In the genomic region with DNA sequence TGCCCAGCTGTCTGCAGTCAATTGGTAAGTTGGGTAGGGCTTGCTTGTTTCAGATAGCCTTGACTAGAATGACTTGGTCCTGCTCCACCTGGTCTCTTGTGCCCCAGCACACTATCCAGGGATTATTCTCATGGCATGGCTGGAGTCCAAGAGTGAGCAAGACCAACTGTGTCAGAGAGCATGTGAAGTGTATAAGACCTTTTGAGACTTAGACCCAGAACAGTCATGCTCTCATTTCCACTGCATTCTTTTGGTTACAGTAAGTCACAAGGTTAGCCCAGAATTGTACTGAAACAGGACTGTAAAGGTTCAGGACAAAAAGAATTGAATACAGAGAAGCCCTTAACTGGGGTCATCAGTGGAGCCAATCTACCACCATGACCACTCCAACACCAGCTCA, we compare ENCODE assay signal across 29 cellular contexts.
DNase-seq lines count a peak whose midpoint lies in the region; ATAC-seq, FAIRE-seq and TF ChIP-seq lines count a peak whose summit lies in the region.
"Had no signal": no experiment of that assay in that cellular context is flagged by ENCODE, and none has a peak within 500 bp of the region (broad histone marks: within the 10 kb centered on the region; RNA-seq: fewer than 3 reads in every experiment).

No MANE protein-coding gene starts in this region.

- H3K4me1 ChIP-seq in GM23248 (ENCODE audit: insufficient read depth) (no peaks in the 10 kb centered on the region), PC-3 (ENCODE audit: insufficient read depth, low read length) (no peaks in the 10 kb centered on the region), left ventricle myocardium inferior (peaks cover 19% of the 10 kb centered on the region), uterus (no peaks in the 10 kb centered on the region)

- H3K4me2 ChIP-seq in GM23248 (ENCODE audit: unreplicated experiment) (no peak overlapping the region), PC-3 (ENCODE audit: low read length) (no peak overlapping the region)
- H3K4me2 ChIP-seq: BLaER1 had no signal

- no peak overlapping the region for H2AFZ ChIP-seq in GM23248
- no peak overlapping the region for H2AFZ ChIP-seq in PC-3 (ENCODE audit: low read length)

- DNase-seq in GM23248, result peak; percentile 26
- DNase-seq in PC-3, result peak; percentile 2
- peak; percentile 81 for DNase-seq in epithelial cell of proximal tubule (ENCODE audit: low read depth)
- peak; percentile 81 for DNase-seq in kidney tubule cell (ENCODE audit: low spot score)
- DNase-seq in HTR-8/SVneo (ENCODE audit: insufficient read length, low spot score), result no peak
- no peak for DNase-seq in left ventricle myocardium inferior
- DNase-seq in HUDEP-2 (lab: John Stamatoyannopoulos, UW; ENCODE audit: unreplicated experiment in 76 of 76), result no peak
- no peak for DNase-seq in uterus
- DNase-seq: activated CD4-positive, alpha-beta memory T cell treated with anti-CD3 and anti-CD28 coated beads, Interleukin-2, amount 10 ng/mL, durations not matched to agents 7 days and 5 days; activated CD8-positive, alpha-beta memory T cell treated with anti-CD3 and anti-CD28 coated beads, Interleukin-2, amount 50 U/mL, for 48 hours; activated naive CD4-positive, alpha-beta T cell treated with anti-CD3 and anti-CD28 coated beads, Interleukin-2, amount 50 U/mL, for 16 hours; anterior cingulate cortex; cortex of kidney; endodermal cell; esophagus squamous epithelium; kidney; NCI-H1092 treated with DMSO at 0.1 percent for 48 hours; NCI-H187 treated with DMSO at 0.1 percent for 48 hours; NCI-H226; NCI-H748 treated with DMSO at 0.1 percent for 48 hours; posterior cingulate gyrus; stimulated activated CD4-positive, alpha-beta T cell treated with anti-CD3 and anti-CD28 coated beads, Interleukin-4, amount 100 ng/mL, for 4 hours; upper lobe of right lung had no signal

- H3K9me3 ChIP-seq in GM23248 (ENCODE audit: low read depth) (no peaks in the 10 kb centered on the region), PC-3 (ENCODE audit: low read length) (no peaks in the 10 kb centered on the region), left ventricle myocardium inferior (replicated peaks) (no peaks in the 10 kb centered on the region), uterus (no peaks in the 10 kb centered on the region)
- H3K9me3 ChIP-seq: BLaER1, esophagus squamous epithelium, upper lobe of right lung had no signal

- H3K79me2 ChIP-seq in GM23248 (ENCODE audit: insufficient read depth) (no peaks in the 10 kb centered on the region), PC-3 (ENCODE audit: low read length) (no peaks in the 10 kb centered on the region)

- H3K36me3 ChIP-seq in GM23248 (ENCODE audit: low read depth) (no peaks in the 10 kb centered on the region), PC-3 (ENCODE audit: low read depth, low read length) (no peaks in the 10 kb centered on the region), left ventricle myocardium inferior (no peaks in the 10 kb centered on the region), uterus (no peaks in the 10 kb centered on the region)
- H3K36me3 ChIP-seq: BLaER1, esophagus squamous epithelium, upper lobe of right lung had no signal

- H3K9ac ChIP-seq in GM23248 (no peak overlapping the region), PC-3 (ENCODE audit: low read length) (no peak overlapping the region)
- H3K9ac ChIP-seq: BLaER1 had no signal

- TF ChIP-seq POLR2A in uterus (IDR thresholded peaks at IDR 0.05), result no peak

- no peak overlapping the region for H3K4me3 ChIP-seq in GM23248
- no peak overlapping the region for H3K4me3 ChIP-seq in PC-3 (ENCODE audit: low read length)
- H3K4me3 ChIP-seq in epithelial cell of proximal tubule (ENCODE audit: low read depth, low read length), result no peak overlapping the region
- H3K4me3 ChIP-seq in left ventricle myocardium inferior, result no peak overlapping the region
- H3K4me3 ChIP-seq in uterus, result no peak overlapping the region
- H3K4me3 ChIP-seq: BLaER1, esophagus squamous epithelium, upper lobe of right lung had no signal

- H3K9me2 ChIP-seq in GM23248 (ENCODE audit: insufficient read depth), result no peaks in the 10 kb centered on the region
- no peaks in the 10 kb centered on the region for H3K9me2 ChIP-seq in PC-3 (replicated peaks; ENCODE audit: low read length)

- intact Hi-C loops in PC-3 (cut with micrococcal nuclease) (no loop called here), left ventricle myocardium inferior (cut with micrococcal nuclease) (loop anchor here (10.0 kb wide), 1 partner anchor 804 kb away; no protein-coding TSS in a partner anchor), uterus (cut with DNase I; ENCODE audit: low total_unique reads) (no loop called here)

- in situ Hi-C loops in GM23248 (cut with MboI), result no loop called here

- H3K27ac ChIP-seq in GM23248 (no peak overlapping the region), PC-3 (ENCODE audit: low read length) (no peak overlapping the region), left ventricle myocardium inferior (replicated peaks) (no peak overlapping the region), uterus (no peak overlapping the region)
- H3K27ac ChIP-seq: BLaER1, esophagus squamous epithelium, HL-60, RWPE1, upper lobe of right lung had no signal

- H4K20me1 ChIP-seq in GM23248 (ENCODE audit: insufficient read depth) (no peaks in the 10 kb centered on the region), PC-3 (ENCODE audit: low read length) (no peaks in the 10 kb centered on the region)
- H4K20me1 ChIP-seq: BLaER1 had no signal

- H3F3A ChIP-seq in GM23248 (ENCODE audit: insufficient read depth) (no peaks in the 10 kb centered on the region), PC-3 (ENCODE audit: low read length, unreplicated experiment) (no peaks in the 10 kb centered on the region)

- POLR2A ChIA-PET in PC-3 (lab: Charles Lee; ENCODE audit: unreplicated experiment), result no interaction called here

- BruUV-seq in PC-3 (replicated peaks; lab: Mats Ljungman, UMichigan), result no TSS peak

- H3K27me3 ChIP-seq in GM23248 (replicated peaks; ENCODE audit: insufficient read depth), result peaks cover 22% of the 10 kb centered on the region; the same call in 1 of the 2 replicates
- H3K27me3 ChIP-seq in PC-3 (ENCODE audit: low read length), result no peaks in the 10 kb centered on the region; the same call in 1 of the 2 replicates
- no peaks in the 10 kb centered on the region for H3K27me3 ChIP-seq in left ventricle myocardium inferior (ENCODE audit: low read depth)
- H3K27me3 ChIP-seq in uterus, result no peaks in the 10 kb centered on the region
- H3K27me3 ChIP-seq: BLaER1, esophagus squamous epithelium, upper lobe of right lung had no signal

- no peak for FAIRE-seq in HTR-8/SVneo (lab: Jason Lieb, UNC)
- FAIRE-seq: GM18507, kidney had no signal

- TF ChIP-seq CTCF in PC-3 (conservative IDR thresholded peaks at IDR 0.05; ENCODE audit: low read depth, low read length), result no peak
- TF ChIP-seq CTCF in epithelial cell of proximal tubule (conservative IDR thresholded peaks at IDR 0.05; ENCODE audit: low read depth, low read length), result no peak
- TF ChIP-seq CTCF in left ventricle myocardium inferior (IDR thresholded peaks at IDR 0.05; ENCODE audit: borderline replicate concordance), result no peak
- TF ChIP-seq CTCF in uterus (IDR thresholded peaks at IDR 0.05), result no peak

- ATAC-seq in PC-3, result no peak
- ATAC-seq: sciatic nerve; stimulated activated memory B cell treated with anti-CD40 and anti-IgM and Interleukin-4, amounts not matched to agents 10 μg/mL and 1 μg/mL and 100 μg/mL, for 72 hours; upper lobe of right lung had no signal

- CTCF ChIA-PET in PC-3 (lab: Charles Lee), result no interaction called here

Comparison
In these comparisons a context has a peak if more than half of its experiments do, and no peak if none do; other contexts are left out.
1. DNase-seq: peak in GM23248 (single experiment), PC-3 (single experiment), epithelial cell of proximal tubule (single experiment) and kidney tubule cell (single experiment); none in HTR-8/SVneo (single experiment), left ventricle myocardium inferior (single experiment), HUDEP-2 (0 of 76) and uterus (0 of 2).